In genomic region chr9:121339437-121339836, GRCh38 we compare ENCODE assay signal across 19 cellular contexts.
"Had no signal": no experiment of that assay in that cellular context is flagged by ENCODE, and none has a peak within 500 bp of the region (broad histone marks: within the 10 kb centered on the region; RNA-seq: fewer than 3 reads in every experiment).

No MANE protein-coding gene starts in this region.

- H3K27ac ChIP-seq: parathyroid adenoma, tibial artery had no signal

- DNase-seq: activated CD4-positive, alpha-beta T cell treated with anti-CD3 and anti-CD28 coated beads for 48 hours; activated CD4-positive, CD25-positive, alpha-beta regulatory T cell; activated CD8-positive, alpha-beta memory T cell treated with anti-CD3 and anti-CD28 coated beads, Interleukin-2, amount 10 ng/mL, durations not matched to agents 7 days and 5 days; activated CD8-positive, alpha-beta T cell treated with anti-CD3 and anti-CD28 coated beads for 36 hours; activated effector memory CD4-positive, alpha-beta T cell treated with anti-CD3 and anti-CD28 coated beads, Interleukin-2, amount 50 U/mL, for 16 hours; activated naive CD4-positive, alpha-beta T cell treated with anti-CD3 and anti-CD28 coated beads, Interleukin-2, amount 10 ng/mL, durations not matched to agents 7 days and 5 days; activated T-cell treated with anti-CD3 and anti-CD28 coated beads for 4 hours; amygdala; foreskin fibroblast; hippocampal formation; nephron progenitor cell; nucleus accumbens; stimulated activated CD4-positive, alpha-beta T cell treated with anti-CD3 and anti-CD28 coated beads, Interleukin-4, amount 100 ng/mL, for 24 hours; stimulated activated naive CD8-positive, alpha-beta T cell treated with anti-CD3 and anti-CD28 coated beads, Interleukin-15, Interleukin-2, amounts not matched to agents 100 U/mL and 50 U/mL, for 24 hours; tibial artery had no signal

- H3K4me3 Mint-ChIP-seq: activated CD8-positive, alpha-beta memory T cell treated with anti-CD3 and anti-CD28 coated beads, Interleukin-2, amount 10 ng/mL, durations not matched to agents 7 days and 5 days; activated CD8-positive, alpha-beta T cell treated with anti-CD3 and anti-CD28 coated beads for 36 hours; activated naive CD4-positive, alpha-beta T cell treated with anti-CD3 and anti-CD28 coated beads, Interleukin-2, amount 10 ng/mL, durations not matched to agents 7 days and 5 days; memory B cell; nephron progenitor cell; T-helper 1 cell treated with Interleukin-12 subunit alpha and Interleukin-12 subunit beta and Interleukin-4 antibody, amounts not matched to agents 30 μg/mL and 1 μg/mL, for 36 hours had no signal

- H3K9me3 Mint-ChIP-seq: activated CD8-positive, alpha-beta T cell treated with anti-CD3 and anti-CD28 coated beads for 36 hours; activated naive CD4-positive, alpha-beta T cell treated with anti-CD3 and anti-CD28 coated beads, Interleukin-2, amount 10 ng/mL, durations not matched to agents 7 days and 5 days; memory B cell; nephron progenitor cell; T-helper 1 cell treated with Interleukin-12 subunit alpha and Interleukin-12 subunit beta and Interleukin-4 antibody, amounts not matched to agents 30 μg/mL and 1 μg/mL, for 36 hours had no signal

- H3K27me3 Mint-ChIP-seq: activated CD8-positive, alpha-beta memory T cell treated with anti-CD3 and anti-CD28 coated beads, Interleukin-2, amount 10 ng/mL, durations not matched to agents 7 days and 5 days; activated CD8-positive, alpha-beta T cell treated with anti-CD3 and anti-CD28 coated beads for 36 hours; activated naive CD4-positive, alpha-beta T cell treated with anti-CD3 and anti-CD28 coated beads, Interleukin-2, amount 10 ng/mL, durations not matched to agents 7 days and 5 days; memory B cell had no signal

- H3K27me3 ChIP-seq: tibial artery had no signal

- H3K4me3 ChIP-seq: tibial artery had no signal

- ATAC-seq: activated CD8-positive, alpha-beta memory T cell treated with anti-CD3 and anti-CD28 coated beads, Interleukin-2, amount 10 ng/mL, durations not matched to agents 7 days and 5 days; activated CD8-positive, alpha-beta T cell treated with anti-CD3 and anti-CD28 coated beads for 36 hours; sciatic nerve; stimulated activated naive CD8-positive, alpha-beta T cell treated with anti-CD3 and anti-CD28 coated beads, Interleukin-15, Interleukin-2, amounts not matched to agents 100 U/mL and 50 U/mL, for 24 hours had no signal

- H3K27ac Mint-ChIP-seq: activated CD8-positive, alpha-beta memory T cell treated with anti-CD3 and anti-CD28 coated beads, Interleukin-2, amount 10 ng/mL, durations not matched to agents 7 days and 5 days; activated CD8-positive, alpha-beta T cell treated with anti-CD3 and anti-CD28 coated beads for 36 hours; activated naive CD4-positive, alpha-beta T cell treated with anti-CD3 and anti-CD28 coated beads, Interleukin-2, amount 10 ng/mL, durations not matched to agents 7 days and 5 days; memory B cell; nephron progenitor cell; T-helper 1 cell treated with Interleukin-12 subunit alpha and Interleukin-12 subunit beta and Interleukin-4 antibody, amounts not matched to agents 30 μg/mL and 1 μg/mL, for 36 hours had no signal

- H3K4me1 Mint-ChIP-seq: activated naive CD4-positive, alpha-beta T cell treated with anti-CD3 and anti-CD28 coated beads, Interleukin-2, amount 10 ng/mL, durations not matched to agents 7 days and 5 days had no signal

- H3K9me3 ChIP-seq: tibial artery had no signal
